In the genomic region with DNA sequence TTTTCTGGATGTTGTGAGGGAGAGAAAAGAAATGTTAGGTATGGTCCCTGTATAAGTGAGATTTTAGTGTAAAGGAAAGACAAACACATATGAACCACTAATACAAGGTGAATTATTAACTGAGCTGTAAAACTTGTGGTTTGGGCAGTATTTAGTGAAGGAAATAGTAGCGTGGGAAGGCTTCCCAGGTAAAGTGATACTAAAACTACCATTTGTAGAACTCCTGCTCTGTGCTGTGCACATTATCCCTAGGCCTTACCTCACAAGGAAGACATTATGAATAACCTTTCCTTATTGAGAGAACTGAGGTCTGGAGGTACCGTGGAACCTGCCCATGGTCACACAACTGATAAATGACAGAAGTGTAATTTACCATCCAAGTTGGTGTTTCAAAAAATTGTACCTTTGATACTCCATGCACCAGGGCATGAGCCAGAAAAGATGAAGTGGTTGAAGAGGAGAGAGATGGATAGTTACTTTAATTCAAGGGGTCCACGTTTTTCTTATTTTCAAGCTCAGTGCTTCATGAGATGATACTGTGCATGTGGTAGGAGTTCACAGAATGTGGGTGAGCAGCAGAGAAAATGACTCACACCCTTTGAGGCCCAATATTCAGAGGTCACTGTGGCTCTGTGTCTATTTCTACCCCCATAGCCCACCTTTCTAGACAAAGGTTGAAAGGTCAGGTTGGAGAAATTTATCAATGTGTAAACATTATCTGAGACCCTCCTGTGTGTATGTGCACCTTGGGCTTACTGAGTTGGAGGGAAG, we compare ENCODE assay signal across 17 cellular contexts. TPM values are rescaled to one million over a fixed set of nuclear protein-coding genes. Genes with fewer than 3 reads are reported as not detected.
DNase-seq lines count a peak whose midpoint lies in the region; ATAC-seq lines count a peak whose summit lies in the region.
"Had no signal": no experiment of that assay in that cellular context is flagged by ENCODE, and none has a peak within 500 bp of the region (broad histone marks: within the 10 kb centered on the region; RNA-seq: fewer than 3 reads in every experiment).

No MANE protein-coding gene starts in this region.

- H3K4me3 Mint-ChIP-seq in effector memory CD8-positive, alpha-beta T cell, result no peak overlapping the region
- H3K4me3 Mint-ChIP-seq: naive thymus-derived CD8-positive, alpha-beta T cell had no signal

- no peak for DNase-seq in GOT3 (lab: John Stamatoyannopoulos, UW)
- no peak for DNase-seq in effector CD8-positive, alpha-beta T cell (lab: John Stamatoyannopoulos, UW)
- no peak for DNase-seq in effector memory CD8-positive, alpha-beta T cell
- DNase-seq in SK-N-DZ (ENCODE audit: low spot score), result no peak
- DNase-seq: amniotic stem cell; dorsolateral prefrontal cortex; foreskin keratinocyte; GM23248; kidney glomerular epithelial cell; naive thymus-derived CD8-positive, alpha-beta T cell; NCI-H1694 treated with DMSO at 0.1 percent for 48 hours; PC-3; T1000 had no signal

- peaks cover 18 to 27% of the 10 kb centered on the region in 2 donors for H3K4me1 Mint-ChIP-seq in effector memory CD8-positive, alpha-beta T cell (ENCODE audit: low read depth in 2 of 2)

- H3K9me3 Mint-ChIP-seq in effector memory CD8-positive, alpha-beta T cell, result no peaks in the 10 kb centered on the region
- H3K9me3 Mint-ChIP-seq: naive thymus-derived CD8-positive, alpha-beta T cell had no signal

- H3K27ac Mint-ChIP-seq in effector memory CD8-positive, alpha-beta T cell, result no peak overlapping the region
- H3K27ac Mint-ChIP-seq: naive thymus-derived CD8-positive, alpha-beta T cell had no signal

- no peaks in the 10 kb centered on the region for H3K36me3 Mint-ChIP-seq in effector memory CD8-positive, alpha-beta T cell (ENCODE audit: insufficient read depth)
- H3K36me3 Mint-ChIP-seq: naive thymus-derived CD8-positive, alpha-beta T cell had no signal

- ATAC-seq in GM18511 (IDR thresholded peaks at IDR 0.05; ENCODE audit: unreplicated experiment), result peak; percentile 57
- ATAC-seq in GM19468 (IDR thresholded peaks at IDR 0.05; ENCODE audit: extremely low read depth, unreplicated experiment), result peak; percentile 27
- ATAC-seq in HG02885 (IDR thresholded peaks at IDR 0.05; ENCODE audit: poor library complexity, unreplicated experiment), result peak; percentile 34
- peak; percentile 33 for ATAC-seq in HG03575 (IDR thresholded peaks at IDR 0.05; ENCODE audit: extremely low read depth, insufficient number of reproducible peaks, low FRiP score, unreplicated experiment)
- ATAC-seq in effector memory CD8-positive, alpha-beta T cell (replicated peaks), result no peak
- ATAC-seq: foreskin keratinocyte; naive thymus-derived CD8-positive, alpha-beta T cell; PC-3 had no signal

- no peaks in the 10 kb centered on the region for H3K27me3 Mint-ChIP-seq in effector memory CD8-positive, alpha-beta T cell
- H3K27me3 Mint-ChIP-seq: naive thymus-derived CD8-positive, alpha-beta T cell had no signal

RNA-seq across cellular contexts. Expression of a gene that starts 2.6 kb away (rescaled TPM):
- polyA plus RNA-seq in SK-N-DZ (2014; cell fraction: cytosol; rRNA removed), result not detected in 2 replicates
- not detected in 2 replicates for polyA plus RNA-seq in SK-N-DZ (2014; cell fraction: nucleus; rRNA removed)
- polyA plus RNA-seq: foreskin keratinocyte, GM23248 had no signal
